In the genomic region with DNA sequence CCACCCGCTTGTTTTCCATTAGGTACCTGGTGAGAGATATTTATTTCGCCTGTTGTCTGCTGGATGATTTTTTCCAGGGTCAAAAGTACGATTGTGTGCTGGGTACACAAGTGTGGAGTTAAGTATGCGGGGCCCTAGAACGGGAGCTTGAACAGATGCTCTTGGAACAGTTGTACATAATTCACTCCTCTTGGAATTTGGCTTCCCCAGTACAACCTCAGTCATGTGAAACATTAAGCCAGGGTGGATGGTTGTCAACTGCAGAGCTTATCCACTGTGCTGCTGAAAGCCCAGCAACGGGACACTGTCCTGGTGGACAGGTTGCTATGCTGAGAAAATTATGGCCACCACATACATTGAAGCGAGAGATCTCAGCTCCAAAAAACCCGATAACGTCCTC, we compare ENCODE assay signal across 14 cellular contexts.
"Had no signal": no experiment of that assay in that cellular context is flagged by ENCODE, and none has a peak within 500 bp of the region (broad histone marks: within the 10 kb centered on the region; RNA-seq: fewer than 3 reads in every experiment).

No MANE protein-coding gene starts in this region.

- H3K9me3 ChIP-seq: ascending aorta, esophagus squamous epithelium, prostate gland, tibial artery had no signal

- FAIRE-seq: bronchial epithelial cell, colon, small intestine had no signal

- H3K4me3 ChIP-seq: ascending aorta, esophagus squamous epithelium, prostate gland, tibial artery had no signal

- DNase-seq: activated CD4-positive, alpha-beta memory T cell treated with anti-CD3 and anti-CD28 coated beads, Interleukin-2, amount 10 ng/mL, durations not matched to agents 7 days and 5 days; activated CD4-positive, alpha-beta T cell treated with anti-CD3 and anti-CD28 coated beads for 1 hour; activated gamma-delta T cell treated with Interleukin-2 at 50 U/mL for 16 hours; activated T-cell treated with anti-CD3 and anti-CD28 coated beads, Interleukin-2, amount 50 U/mL, for 48 hours; esophagus squamous epithelium; foreskin keratinocyte; naive B cell; small intestine; T-helper 9 cell; tibial artery had no signal

- H3K27me3 ChIP-seq: ascending aorta, esophagus squamous epithelium, foreskin keratinocyte, tibial artery had no signal

- H3K4me1 ChIP-seq: prostate gland had no signal

- ATAC-seq: foreskin keratinocyte had no signal

- H3K27ac ChIP-seq: ascending aorta, esophagus squamous epithelium, foreskin keratinocyte, prostate gland, tibial artery had no signal

- H3K36me3 ChIP-seq: ascending aorta, esophagus squamous epithelium, prostate gland, tibial artery had no signal
